1 cellular context compared by ENCODE assay signal in genomic region chr9:123394291-123395235, GRCh38.
TF ChIP-seq lines count a peak whose summit lies in the region.

No MANE protein-coding gene starts in this region.

TF ChIP-seq in SK-N-SH, 30 proteins besides CTCF, POLR2A, EP300 and RAD21 (continued from another document):
- no peak for TF ChIP-seq MAX (IDR thresholded peaks at IDR 0.05; ENCODE audit: low read depth)
TF ChIP-seq in SK-N-SH: peak in this region for 0.
